In genomic region chr1:163408262-163408661, GRCh38 we compare ENCODE assay signal across 27 cellular contexts.
"Had no signal": no experiment of that assay in that cellular context is flagged by ENCODE, and none has a peak within 500 bp of the region (broad histone marks: within the 10 kb centered on the region; RNA-seq: fewer than 3 reads in every experiment).

No MANE protein-coding gene starts in this region.

- H3K36me3 ChIP-seq: left ventricle myocardium inferior, ovary, right atrium auricular region, stomach, thyroid gland, transverse colon, upper lobe of right lung, uterus had no signal

- H3K9me3 ChIP-seq: left ventricle myocardium inferior, mucosa of descending colon, ovary, right atrium auricular region, stomach, testis, thyroid gland, transverse colon, upper lobe of right lung, uterus had no signal

- H3K27ac ChIP-seq: hepatocyte, left ventricle myocardium inferior, ovary, right atrium auricular region, skin epidermis, stomach, testis, thyroid gland, transverse colon, upper lobe of right lung, uterus had no signal

- H3K27ac Mint-ChIP-seq: memory B cell; naive thymus-derived CD8-positive, alpha-beta T cell; progenitor cell of endocrine pancreas; stimulated activated naive B cell treated with anti-CD40 and anti-IgM and Interleukin-4, amounts not matched to agents 10 μg/mL and 1 μg/mL and 100 μg/mL, for 72 hours had no signal

- H3K4me3 ChIP-seq: hepatocyte, left ventricle myocardium inferior, lung, mucosa of descending colon, ovary, right atrium auricular region, skin epidermis, stomach, testis, thyroid gland, transverse colon, upper lobe of right lung, uterus had no signal

- H2AFZ ChIP-seq: hepatocyte had no signal

- ATAC-seq: mucosa of descending colon; naive thymus-derived CD8-positive, alpha-beta T cell; sciatic nerve; stimulated activated naive B cell treated with anti-CD40 and anti-IgM and Interleukin-4, amounts not matched to agents 10 μg/mL and 1 μg/mL and 100 μg/mL, for 72 hours; stimulated activated naive CD8-positive, alpha-beta T cell treated with anti-CD3 and anti-CD28 coated beads, Interleukin-15, Interleukin-2, amounts not matched to agents 100 U/mL and 50 U/mL, for 24 hours; upper lobe of right lung had no signal

- H3K4me2 ChIP-seq: hepatocyte had no signal

- H3K27me3 ChIP-seq: hepatocyte, ovary, right atrium auricular region, stomach, testis, thyroid gland, transverse colon, upper lobe of right lung, uterus had no signal

- H3K9me3 Mint-ChIP-seq: memory B cell; naive thymus-derived CD8-positive, alpha-beta T cell; nephron; stimulated activated naive B cell treated with anti-CD40 and anti-IgM and Interleukin-4, amounts not matched to agents 10 μg/mL and 1 μg/mL and 100 μg/mL, for 72 hours had no signal

- H3K4me3 Mint-ChIP-seq: memory B cell; naive thymus-derived CD8-positive, alpha-beta T cell; nephron; neural crest cell; stimulated activated naive B cell treated with anti-CD40 and anti-IgM and Interleukin-4, amounts not matched to agents 10 μg/mL and 1 μg/mL and 100 μg/mL, for 72 hours had no signal

- H3K4me1 ChIP-seq: right atrium auricular region, testis, upper lobe of right lung had no signal

- H3K79me2 ChIP-seq: hepatocyte had no signal

- DNase-seq: islet precursor cell; left ventricle myocardium inferior; midbrain; mucosa of descending colon; naive thymus-derived CD8-positive, alpha-beta T cell; ovary; stimulated activated CD4-positive, alpha-beta T cell treated with anti-CD3 and anti-CD28 coated beads, Interleukin-12 subunit alpha, Interleukin-12 subunit beta, amount 100 ng/mL, for 4 hours; stimulated activated CD4-positive, alpha-beta T cell treated with anti-CD3 and anti-CD28 coated beads, Interleukin-15, amount 100 ng/mL, for 24 hours; stimulated activated CD4-positive, alpha-beta T cell treated with anti-CD3 and anti-CD28 coated beads, Interleukin-2, amount 100 ng/mL, for 24 hours; stimulated activated CD4-positive, alpha-beta T cell treated with anti-CD3 and anti-CD28 coated beads, Interleukin-4, amount 100 ng/mL, for 1 hour; stimulated activated naive B cell treated with anti-CD40 and anti-IgM and Interleukin-4, amounts not matched to agents 10 μg/mL and 1 μg/mL and 100 μg/mL, for 72 hours; stimulated activated naive CD8-positive, alpha-beta T cell treated with anti-CD3 and anti-CD28 coated beads, Interleukin-15, Interleukin-2, amounts not matched to agents 100 U/mL and 50 U/mL, for 24 hours; stomach; testis; thyroid gland; transverse colon; upper lobe of right lung; uterus had no signal

- H3K36me3 Mint-ChIP-seq: memory B cell; naive thymus-derived CD8-positive, alpha-beta T cell; stimulated activated naive B cell treated with anti-CD40 and anti-IgM and Interleukin-4, amounts not matched to agents 10 μg/mL and 1 μg/mL and 100 μg/mL, for 72 hours had no signal
